In genomic region chr12:108099778-108100177, GRCh38 we compare ENCODE assay signal across 1 cellular context.
TF ChIP-seq lines count a peak whose summit lies in the region.

No MANE protein-coding gene starts in this region.

TF ChIP-seq in H1, 55 proteins besides CTCF, POLR2A, EP300 and RAD21 (continued from another document):
- TF ChIP-seq SIN3A (conservative IDR thresholded peaks at IDR 0.05 in 1 of 2, IDR thresholded peaks at IDR 0.05 in 1 of 2; ENCODE audit: low read depth in 1 of 2, low read length in 2 of 2) = no peak
- no peak for TF ChIP-seq GABPA (IDR thresholded peaks at IDR 0.05; ENCODE audit: borderline replicate concordance, insufficient read depth, low read length)
- TF ChIP-seq CBX8 (IDR thresholded peaks at IDR 0.05; ENCODE audit: borderline replicate concordance, low read depth, low read length) = no peak
- TF ChIP-seq CHD1 (IDR thresholded peaks at IDR 0.05; ENCODE audit: low read depth, low read length) = no peak
- no peak for TF ChIP-seq RNF2 (IDR thresholded peaks at IDR 0.05; ENCODE audit: borderline replicate concordance, low read depth, low read length, missing control alignments, poor library complexity, severe bottlenecking)
